ENCODE assay signal across 12 cellular contexts in genomic region chr19:4388171-4389063, GRCh38. TPM values are rescaled to one million over a fixed set of nuclear protein-coding genes. Genes with fewer than 3 reads are reported as not detected.
A peak's percentile ranks its signal among the peaks of the same experiment; 100 is the strongest.
DNase-seq lines count a peak whose midpoint lies in the region; ATAC-seq and TF ChIP-seq lines count a peak whose summit lies in the region.
"Had no signal": no experiment of that assay in that cellular context is flagged by ENCODE, and none has a peak within 500 bp of the region (broad histone marks: within the 10 kb centered on the region; RNA-seq: fewer than 3 reads in every experiment).

No MANE protein-coding gene starts in this region.

- H3K4me3 ChIP-seq in gastroesophageal sphincter = no peak overlapping the region
- no peak overlapping the region for H3K4me3 ChIP-seq in neural progenitor cell
- no peak overlapping the region for H3K4me3 ChIP-seq in upper lobe of right lung
- no peak overlapping the region for H3K4me3 ChIP-seq in colonic mucosa

- H3K4me1 ChIP-seq in gastroesophageal sphincter = peaks cover 10 to 88% (median 53%) of the 10 kb centered on the region in 3 donors
- H3K4me1 ChIP-seq in neural progenitor cell = peaks cover 54% of the 10 kb centered on the region
- H3K4me1 ChIP-seq in upper lobe of right lung = peaks cover 51% of the 10 kb centered on the region
- H3K4me1 ChIP-seq in colonic mucosa = peaks cover 5% of the 10 kb centered on the region

- POLR2A ChIA-PET in activated CD8-positive, alpha-beta T cell treated with anti-CD3 and anti-CD28 coated beads, Interleukin-2, amount 10 ng/mL, durations not matched to agents 7 days and 5 days (lab: Charles Lee) = interaction anchor here (1.0 kb wide), 1 partner anchor 9 kb away, joined by 4 read pairs; no protein-coding TSS in a partner anchor
- POLR2A ChIA-PET in activated CD8-positive, alpha-beta T cell treated with anti-CD3 and anti-CD28 coated beads for 36 hours (lab: Charles Lee) = interaction anchor here (0.9 to 1.7 kb wide), 2 partner anchors 9 to 16 kb away, joined by 3 read pairs; no protein-coding TSS in a partner anchor

- no peak for TF ChIP-seq POLR2A in gastroesophageal sphincter (IDR thresholded peaks at IDR 0.05)

- no peaks in the 10 kb centered on the region for H3K9me3 Mint-ChIP-seq in activated CD8-positive, alpha-beta T cell treated with anti-CD3 and anti-CD28 coated beads, Interleukin-2, amount 10 ng/mL, durations not matched to agents 7 days and 5 days (ENCODE audit: insufficient read depth)
- H3K9me3 Mint-ChIP-seq in activated CD8-positive, alpha-beta T cell treated with anti-CD3 and anti-CD28 coated beads for 36 hours = no peaks in the 10 kb centered on the region
- no peaks in the 10 kb centered on the region for H3K9me3 Mint-ChIP-seq in neural progenitor cell
- H3K9me3 Mint-ChIP-seq: naive B cell had no signal

- H3K4me3 Mint-ChIP-seq in activated CD8-positive, alpha-beta T cell treated with anti-CD3 and anti-CD28 coated beads, Interleukin-2, amount 10 ng/mL, durations not matched to agents 7 days and 5 days = no peak overlapping the region
- no peak overlapping the region for H3K4me3 Mint-ChIP-seq in activated CD8-positive, alpha-beta T cell treated with anti-CD3 and anti-CD28 coated beads for 36 hours
- H3K4me3 Mint-ChIP-seq in neural progenitor cell = peak overlapping the region; percentile 66

- H3K27me3 ChIP-seq in gastroesophageal sphincter = no peaks in the 10 kb centered on the region
- H3K27me3 ChIP-seq in neural progenitor cell = no peaks in the 10 kb centered on the region
- no peaks in the 10 kb centered on the region for H3K27me3 ChIP-seq in upper lobe of right lung
- no peaks in the 10 kb centered on the region for H3K27me3 ChIP-seq in colonic mucosa

- H3K4me1 Mint-ChIP-seq in activated CD8-positive, alpha-beta T cell treated with anti-CD3 and anti-CD28 coated beads, Interleukin-2, amount 10 ng/mL, durations not matched to agents 7 days and 5 days (ENCODE audit: low read depth) = peaks cover 37% of the 10 kb centered on the region
- H3K4me1 Mint-ChIP-seq in activated CD8-positive, alpha-beta T cell treated with anti-CD3 and anti-CD28 coated beads for 36 hours (ENCODE audit: low read depth) = peaks cover 29% of the 10 kb centered on the region
- peaks cover 63% of the 10 kb centered on the region for H3K4me1 Mint-ChIP-seq in neural progenitor cell

- H3K4me2 ChIP-seq in neural progenitor cell = peak overlapping the region; percentile 75

- H3K36me3 ChIP-seq in gastroesophageal sphincter (peaks cover 0 to 19% of the 10 kb centered on the region in 2 donors), neural progenitor cell (no peaks in the 10 kb centered on the region), upper lobe of right lung (peaks cover 17% of the 10 kb centered on the region), colonic mucosa (no peaks in the 10 kb centered on the region)

- H3K79me2 ChIP-seq in neural progenitor cell (ENCODE audit: low read depth) = peaks cover 90% of the 10 kb centered on the region

- WGBS in gastroesophageal sphincter (ENCODE audit: low coverage in 1 of 2), 2 donors = 63 to 70% methylated on average over 2 to 10 of the region's 20 CpGs

- no peak overlapping the region for H2AFZ ChIP-seq in neural progenitor cell (replicated peaks)

- DNase-seq in activated CD8-positive, alpha-beta T cell treated with anti-CD3 and anti-CD28 coated beads, Interleukin-2, amount 10 ng/mL, durations not matched to agents 7 days and 5 days = no peak
- no peak for DNase-seq in activated CD8-positive, alpha-beta T cell treated with anti-CD3 and anti-CD28 coated beads for 36 hours
- DNase-seq in neural progenitor cell (ENCODE audit: low spot score) (peak; percentile 58), upper lobe of right lung (no peak), UCSD-AML1 (lab: John Stamatoyannopoulos, UW; ENCODE audit: unreplicated experiment) (no peak), colonic mucosa (no peak)
- DNase-seq: amniotic stem cell, naive B cell, NCI-H1930, SHP77 treated with DMSO at 0.1 percent for 48 hours had no signal

- CTCF ChIA-PET in activated CD8-positive, alpha-beta T cell treated with anti-CD3 and anti-CD28 coated beads, Interleukin-2, amount 10 ng/mL, durations not matched to agents 7 days and 5 days (lab: Charles Lee) = no interaction called here
- CTCF ChIA-PET in activated CD8-positive, alpha-beta T cell treated with anti-CD3 and anti-CD28 coated beads for 36 hours (lab: Charles Lee) = interaction anchor here (2.5 kb wide), 1 partner anchor 12 kb away, joined by 13 read pairs; the partner anchor contains the start of gene SH3GL1

- TF ChIP-seq EP300 in gastroesophageal sphincter (IDR thresholded peaks at IDR 0.05) = no peak

- peaks cover 47% of the 10 kb centered on the region for H3F3A ChIP-seq in neural progenitor cell (ENCODE audit: low read depth)

- H3K27ac ChIP-seq in gastroesophageal sphincter = peak overlapping the region; percentile 2 to 92 (median 86)
- peak overlapping the region; percentile 96 for H3K27ac ChIP-seq in neural progenitor cell
- H3K27ac ChIP-seq in upper lobe of right lung = peak overlapping the region; percentile 80
- no peak overlapping the region for H3K27ac ChIP-seq in colonic mucosa

- no peak for TF ChIP-seq CTCF in activated CD8-positive, alpha-beta T cell treated with anti-CD3 and anti-CD28 coated beads for 36 hours (IDR thresholded peaks at IDR 0.05)
- TF ChIP-seq CTCF in gastroesophageal sphincter (IDR thresholded peaks at IDR 0.05) (no peak), neural progenitor cell (IDR thresholded peaks at IDR 0.05) (no peak), upper lobe of right lung (IDR thresholded peaks at IDR 0.05) (no peak), colonic mucosa (IDR thresholded peaks at IDR 0.05) (no peak)

- no peaks in the 10 kb centered on the region for H3K27me3 Mint-ChIP-seq in activated CD8-positive, alpha-beta T cell treated with anti-CD3 and anti-CD28 coated beads, Interleukin-2, amount 10 ng/mL, durations not matched to agents 7 days and 5 days (ENCODE audit: low read depth)
- no peaks in the 10 kb centered on the region for H3K27me3 Mint-ChIP-seq in activated CD8-positive, alpha-beta T cell treated with anti-CD3 and anti-CD28 coated beads for 36 hours
- H3K27me3 Mint-ChIP-seq in neural progenitor cell (ENCODE audit: insufficient read depth, low read depth) = peaks cover 7% of the 10 kb centered on the region
- H3K27me3 Mint-ChIP-seq: naive B cell had no signal

- H3K9ac ChIP-seq in neural progenitor cell (peak overlapping the region; percentile 50), colonic mucosa (ENCODE audit: low read depth in 2 of 2, low read length in 2 of 2) (peak overlapping the region in 1 of 2 donors; percentile 12)

- H3K9me3 ChIP-seq in gastroesophageal sphincter = no peaks in the 10 kb centered on the region
- H3K9me3 ChIP-seq in neural progenitor cell (ENCODE audit: low read depth) = no peaks in the 10 kb centered on the region
- no peaks in the 10 kb centered on the region for H3K9me3 ChIP-seq in upper lobe of right lung
- no peaks in the 10 kb centered on the region for H3K9me3 ChIP-seq in colonic mucosa

- peaks cover 22% of the 10 kb centered on the region for H3K36me3 Mint-ChIP-seq in activated CD8-positive, alpha-beta T cell treated with anti-CD3 and anti-CD28 coated beads, Interleukin-2, amount 10 ng/mL, durations not matched to agents 7 days and 5 days (ENCODE audit: low read depth)
- peaks cover 8% of the 10 kb centered on the region for H3K36me3 Mint-ChIP-seq in activated CD8-positive, alpha-beta T cell treated with anti-CD3 and anti-CD28 coated beads for 36 hours (ENCODE audit: low read depth)
- peaks cover 2% of the 10 kb centered on the region for H3K36me3 Mint-ChIP-seq in neural progenitor cell

- ATAC-seq in activated CD8-positive, alpha-beta T cell treated with anti-CD3 and anti-CD28 coated beads, Interleukin-2, amount 10 ng/mL, durations not matched to agents 7 days and 5 days = no peak
- ATAC-seq in activated CD8-positive, alpha-beta T cell treated with anti-CD3 and anti-CD28 coated beads for 36 hours = no peak
- ATAC-seq in gastroesophageal sphincter = peak; percentile 34
- ATAC-seq in upper lobe of right lung = peak; percentile 47
- ATAC-seq in GM18517 (IDR thresholded peaks at IDR 0.05; ENCODE audit: unreplicated experiment) = no peak

- peaks cover 21% of the 10 kb centered on the region for H4K20me1 ChIP-seq in neural progenitor cell (ENCODE audit: low read depth)

- peak overlapping the region; percentile 30 for H3K27ac Mint-ChIP-seq in activated CD8-positive, alpha-beta T cell treated with anti-CD3 and anti-CD28 coated beads, Interleukin-2, amount 10 ng/mL, durations not matched to agents 7 days and 5 days
- H3K27ac Mint-ChIP-seq in activated CD8-positive, alpha-beta T cell treated with anti-CD3 and anti-CD28 coated beads for 36 hours = no peak overlapping the region
- H3K27ac Mint-ChIP-seq in neural progenitor cell = peak overlapping the region; percentile 90

- intact Hi-C loops in activated CD8-positive, alpha-beta T cell treated with anti-CD3 and anti-CD28 coated beads for 36 hours (cut with micrococcal nuclease) = no loop called here
- intact Hi-C loops in upper lobe of right lung (cut with DNase I) = no loop called here
- intact Hi-C loops in colonic mucosa (cut with DNase I) = no loop called here

RNA-seq across cellular contexts. Expression of gene SH3GL1, which starts 11.9 kb away (rescaled TPM):
- total RNA-seq in activated CD8-positive, alpha-beta T cell treated with anti-CD3 and anti-CD28 coated beads, Interleukin-2, amount 10 ng/mL, durations not matched to agents 7 days and 5 days = 10 to 100 TPM; 65.1 to 67.9 TPM
- total RNA-seq in activated CD8-positive, alpha-beta T cell treated with anti-CD3 and anti-CD28 coated beads for 36 hours = 10 to 100 TPM; 53.1 to 59.2 TPM
- total RNA-seq in gastroesophageal sphincter (10 to 100 TPM; 48.2 to 67.7 (median 53.0) TPM), neural progenitor cell (ENCODE audit: low replicate concordance) (25.3 and 87.0 TPM in 2 replicates), upper lobe of right lung (47.6 TPM), colonic mucosa (10 to 100 TPM; 54.0 to 66.6 TPM)

RNA-seq across cellular contexts. Expression of gene CHAF1A, which starts 14.0 kb away (rescaled TPM):
- total RNA-seq in activated CD8-positive, alpha-beta T cell treated with anti-CD3 and anti-CD28 coated beads, Interleukin-2, amount 10 ng/mL, durations not matched to agents 7 days and 5 days = 100 to 1,000 TPM in 1 of 2 experiments, 10 to 100 TPM in 1; 95.3 to 104 TPM
- 10 to 100 TPM; 78.3 to 80.5 TPM for total RNA-seq in activated CD8-positive, alpha-beta T cell treated with anti-CD3 and anti-CD28 coated beads for 36 hours
- total RNA-seq in gastroesophageal sphincter = 10 to 100 TPM in 1 of 4 donors, 1 to 10 TPM in 3; 2.4 to 11.9 (median 7.4) TPM
- total RNA-seq in neural progenitor cell (ENCODE audit: low replicate concordance) = 37.5 and 82.1 TPM in 2 replicates
- 10.8 TPM for total RNA-seq in upper lobe of right lung
- 10 to 100 TPM; 15.6 to 53.2 TPM for total RNA-seq in colonic mucosa

RNA-seq across cellular contexts. Expression of gene MPND, which starts 45.1 kb away (rescaled TPM):
- total RNA-seq in activated CD8-positive, alpha-beta T cell treated with anti-CD3 and anti-CD28 coated beads, Interleukin-2, amount 10 ng/mL, durations not matched to agents 7 days and 5 days = 10 to 100 TPM; 26.0 to 27.6 TPM
- total RNA-seq in activated CD8-positive, alpha-beta T cell treated with anti-CD3 and anti-CD28 coated beads for 36 hours = 10 to 100 TPM; 15.5 to 16.6 TPM
- total RNA-seq in gastroesophageal sphincter (1 to 10 TPM; 4.7 to 7.5 (median 6.0) TPM), neural progenitor cell (ENCODE audit: low replicate concordance) (10.6 and 30.4 TPM in 2 replicates), upper lobe of right lung (29.3 TPM), colonic mucosa (10 to 100 TPM; 38.0 to 63.2 TPM)

RNA-seq across cellular contexts. Expression of gene STAP2, which starts 49.8 kb away (rescaled TPM):
- 10 to 100 TPM; 14.3 to 16.5 TPM for total RNA-seq in activated CD8-positive, alpha-beta T cell treated with anti-CD3 and anti-CD28 coated beads, Interleukin-2, amount 10 ng/mL, durations not matched to agents 7 days and 5 days
- 10 to 100 TPM in 1 of 2 experiments, 1 to 10 TPM in 1; 9.6 to 14.6 TPM for total RNA-seq in activated CD8-positive, alpha-beta T cell treated with anti-CD3 and anti-CD28 coated beads for 36 hours
- total RNA-seq in gastroesophageal sphincter (1 to 10 TPM in 3 of 4 donors, not detected in 1; 1.4 to 5.6 (median 4.9) TPM), neural progenitor cell (ENCODE audit: low replicate concordance) (5.7 and 6.8 TPM in 2 replicates), upper lobe of right lung (16.1 TPM), colonic mucosa (100 to 1,000 TPM; 197 to 218 TPM)

Comparison
In these comparisons a context has a peak if more than half of its experiments do, and no peak if none do; other contexts are left out.
1. ATAC-seq: peak in gastroesophageal sphincter (single experiment) and upper lobe of right lung (single experiment); none in activated CD8-positive, alpha-beta T cell treated with anti-CD3 and anti-CD28 coated beads, Interleukin-2, amount 10 ng/mL, durations not matched to agents 7 days and 5 days (single experiment), activated CD8-positive, alpha-beta T cell treated with anti-CD3 and anti-CD28 coated beads for 36 hours (single experiment) and GM18517 (single experiment).